ENCODE assay signal across 1 cellular context in genomic region chr1:199087081-199087614, GRCh38.
TF ChIP-seq lines count a peak whose summit lies in the region.

No MANE protein-coding gene starts in this region.

TF ChIP-seq in K562, 482 proteins besides CTCF, POLR2A, EP300 and RAD21:
- no peak for TF ChIP-seq JUN (IDR thresholded peaks at IDR 0.05; ENCODE audit: borderline replicate concordance, low read depth, low read length)
- no peak for TF ChIP-seq JUN (CRISPR knock-in tag; IDR thresholded peaks at IDR 0.05; ENCODE audit: borderline replicate concordance)
- TF ChIP-seq C11orf30 (IDR thresholded peaks at IDR 0.05; ENCODE audit: low read depth), result 0 out of 2 replicates have a peak, but pooled peaks have one; percentile 26
- 0 out of 2 replicates have a peak, but pooled peaks have one; percentile 6 for TF ChIP-seq MAFG (tag; conservative IDR thresholded peaks at IDR 0.05)
- TF ChIP-seq ZNF79 (CRISPR knock-in tag; IDR thresholded peaks at IDR 0.05; ENCODE audit: low read depth), result no peak
- TF ChIP-seq ZNF316 (IDR thresholded peaks at IDR 0.05), result peak; percentile 53
- no peak for TF ChIP-seq CBFA2T3 (IDR thresholded peaks at IDR 0.05)
- TF ChIP-seq MAFK (IDR thresholded peaks at IDR 0.05; ENCODE audit: low read length), result 0 out of 2 replicates have a peak, but pooled peaks have one; percentile 7
- no peak for TF ChIP-seq SETDB1 (IDR thresholded peaks at IDR 0.05; ENCODE audit: low read length)
- TF ChIP-seq PREB (CRISPR knock-in tag; IDR thresholded peaks at IDR 0.05), result no peak
- TF ChIP-seq RBBP5 (IDR thresholded peaks at IDR 0.05; ENCODE audit: borderline replicate concordance, insufficient read depth, low read length, poor library complexity, severe bottlenecking), result no peak
